ENCODE assay signal across 22 cellular contexts in genomic region chr10:120588311-120588710, GRCh38.
DNase-seq lines count a peak whose midpoint lies in the region; ATAC-seq and TF ChIP-seq lines count a peak whose summit lies in the region.
"Had no signal": no experiment of that assay in that cellular context is flagged by ENCODE, and none has a peak within 500 bp of the region (broad histone marks: within the 10 kb centered on the region; RNA-seq: fewer than 3 reads in every experiment).

No MANE protein-coding gene starts in this region.

- H3K4me3 ChIP-seq in GM23248 (no peak overlapping the region), hepatocyte (no peak overlapping the region)
- H3K4me3 ChIP-seq: K562 had no signal

- H3K79me2 ChIP-seq in GM23248 (ENCODE audit: insufficient read depth) (no peaks in the 10 kb centered on the region), hepatocyte (no peaks in the 10 kb centered on the region)

- no peak overlapping the region for H2AFZ ChIP-seq in GM23248
- no peak overlapping the region for H2AFZ ChIP-seq in hepatocyte

- H3K9me2 ChIP-seq in GM23248 (ENCODE audit: insufficient read depth) (no peaks in the 10 kb centered on the region), hepatocyte (replicated peaks; ENCODE audit: insufficient read depth) (no peaks in the 10 kb centered on the region)

- TF ChIP-seq CTCF in hepatocyte (IDR thresholded peaks at IDR 0.05; ENCODE audit: poor library complexity): no peak

- no peak overlapping the region for H3K9ac ChIP-seq in GM23248

- H4K20me1 ChIP-seq in GM23248 (ENCODE audit: insufficient read depth) (no peaks in the 10 kb centered on the region), hepatocyte (ENCODE audit: insufficient read depth, poor library complexity, severe bottlenecking) (no peaks in the 10 kb centered on the region)

- H3K4me2 ChIP-seq in GM23248 (ENCODE audit: unreplicated experiment): no peak overlapping the region
- H3K4me2 ChIP-seq in hepatocyte: no peak overlapping the region

- H3K36me3 ChIP-seq in GM23248 (ENCODE audit: low read depth) (0 out of 2 replicates have a peak, but pooled peaks cover 6% of the 10 kb centered on the region), hepatocyte (replicated peaks; ENCODE audit: insufficient read depth, low read depth) (no peaks in the 10 kb centered on the region)

- DNase-seq in GM23248 (peak; percentile 17), NCI-H226 (peak; percentile 12), astrocyte of the hippocampus (ENCODE audit: low read depth, low spot score) (peak; percentile 72), renal cortical epithelial cell (ENCODE audit: low read depth) (peak; percentile 18), hepatocyte (ENCODE audit: low spot score) (no peak), left colon (no peak)
- DNase-seq: ACHN; Caco-2; CD4-positive, alpha-beta T cell; DMS153; DMS79; GF-D8; GOT3; H7; HFFc6; IMR-90 had no signal

- in situ Hi-C loops in GM23248 (cut with MboI): no loop called here

- no peaks in the 10 kb centered on the region for H3F3A ChIP-seq in GM23248 (ENCODE audit: insufficient read depth)

- no peak overlapping the region for H3K27ac ChIP-seq in GM23248
- H3K27ac ChIP-seq in hepatocyte: no peak overlapping the region
- H3K27ac ChIP-seq: C4-2B, HL-60 had no signal

- H3K4me1 ChIP-seq in GM23248 (ENCODE audit: insufficient read depth) (0 out of 2 replicates have a peak, but pooled peaks cover 6% of the 10 kb centered on the region), hepatocyte (ENCODE audit: insufficient read depth) (no peaks in the 10 kb centered on the region)
- H3K4me1 ChIP-seq: Caco-2 had no signal

- intact Hi-C loops in left colon (cut with DNase I, micrococcal nuclease): no loop called here

- no peaks in the 10 kb centered on the region for H3K9me3 ChIP-seq in GM23248 (ENCODE audit: low read depth)
- H3K9me3 ChIP-seq in hepatocyte (ENCODE audit: low read depth): no peaks in the 10 kb centered on the region
- H3K9me3 ChIP-seq: Caco-2 had no signal

- ATAC-seq in HG03442 (IDR thresholded peaks at IDR 0.05; ENCODE audit: unreplicated experiment) (no peak), left colon (no peak), HG03432 (IDR thresholded peaks at IDR 0.05; ENCODE audit: unreplicated experiment) (no peak)
- ATAC-seq: HCT116, K562 had no signal

- WGBS in GM23248 (ENCODE audit: low coverage in 1 of 2, low lambda C conversion rate in 2 of 2, missing lambda C conversion rate in 2 of 2), 2 experiments: 88 to 93% methylated on average over 2 of the region's 2 CpGs
- WGBS in hepatocyte (ENCODE audit: low lambda C conversion rate, missing lambda C conversion rate): 71% methylated on average over 2 of the region's 2 CpGs

- H3K27me3 ChIP-seq in GM23248 (replicated peaks; ENCODE audit: insufficient read depth) (no peaks in the 10 kb centered on the region), hepatocyte (no peaks in the 10 kb centered on the region)

Comparison
In these comparisons a context has a peak if more than half of its experiments do, and no peak if none do; other contexts are left out.
1. DNase-seq: peak in GM23248 (single experiment), NCI-H226 (single experiment), astrocyte of the hippocampus (single experiment) and renal cortical epithelial cell (single experiment); none in hepatocyte (single experiment) and left colon (0 of 2).